Comparison of ENCODE assay signal across 10 cellular contexts in the genomic region with DNA sequence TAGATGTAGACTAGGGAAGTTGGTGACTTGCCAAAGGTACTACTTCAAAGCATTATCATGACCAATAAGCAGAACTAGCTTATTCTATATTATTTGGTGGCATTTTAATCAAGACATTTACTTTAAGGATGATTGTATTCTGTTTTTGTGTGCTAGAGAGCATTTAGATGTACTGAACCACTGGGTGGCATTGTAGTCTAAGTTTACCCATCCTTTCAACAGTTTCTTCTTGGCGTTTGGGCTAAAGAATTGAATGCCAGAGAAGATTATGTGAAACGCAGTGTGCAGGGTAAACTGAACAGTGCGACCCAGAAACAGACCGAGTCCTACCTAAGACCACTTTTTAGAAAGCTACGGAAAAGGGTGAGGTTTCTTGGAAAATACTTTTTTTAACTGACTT.
DNase-seq lines count a peak whose midpoint lies in the region; ATAC-seq and TF ChIP-seq lines count a peak whose summit lies in the region.
"Had no signal": no experiment of that assay in that cellular context is flagged by ENCODE, and none has a peak within 500 bp of the region (broad histone marks: within the 10 kb centered on the region; RNA-seq: fewer than 3 reads in every experiment).

No MANE protein-coding gene starts in this region.

- no peak for ATAC-seq in HG02642 (IDR thresholded peaks at IDR 0.05; ENCODE audit: poor library complexity, unreplicated experiment)
- ATAC-seq: activated CD8-positive, alpha-beta memory T cell treated with anti-CD3 and anti-CD28 coated beads, Interleukin-2, amount 10 ng/mL, durations not matched to agents 7 days and 5 days had no signal

- CTCF ChIA-PET in RWPE1 (lab: Yijun Ruan, JAX): interaction anchor here (0.6 to 0.8 kb wide), 3 partner anchors 77 to 241 kb away, joined by 3 read pairs; no protein-coding TSS in a partner anchor

- DNase-seq in DMS 273 (lab: John Stamatoyannopoulos, UW; ENCODE audit: unreplicated experiment) (peak; percentile 32), DMS 273 treated with DMSO at 0.1 percent for 48 hours (lab: John Stamatoyannopoulos, UW) (no peak), RWPE1 (ENCODE audit: low spot score) (peak; percentile 13), globus pallidus (ENCODE audit: low spot score) (peak; percentile 33), stromal cell of bone marrow (ENCODE audit: low read depth) (peak; percentile 35), coronary artery (ENCODE audit: low spot score) (no peak)
- no peak for DNase-seq in effector CD4-positive, alpha-beta T cell
- DNase-seq: 8988T; activated CD8-positive, alpha-beta memory T cell treated with anti-CD3 and anti-CD28 coated beads, Interleukin-2, amount 10 ng/mL, durations not matched to agents 7 days and 5 days had no signal

- POLR2A ChIA-PET in RWPE1 (lab: Yijun Ruan, JAX; ENCODE audit: low non-redundant PET): no interaction called here

- no peak overlapping the region for H3K4me3 ChIP-seq in coronary artery

- TF ChIP-seq CTCF in RWPE1 (conservative IDR thresholded peaks at IDR 0.05; ENCODE audit: low read depth) (no peak), coronary artery (IDR thresholded peaks at IDR 0.05) (no peak)

- no peak overlapping the region for H3K27ac ChIP-seq in RWPE1
- no peak overlapping the region for H3K27ac ChIP-seq in coronary artery

Comparison
In these comparisons a context has a peak if more than half of its experiments do, and no peak if none do; other contexts are left out.
1. DNase-seq: peak in DMS 273 (single experiment), RWPE1 (single experiment), globus pallidus (single experiment) and stromal cell of bone marrow (single experiment); none in DMS 273 treated with DMSO at 0.1 percent for 48 hours (single experiment), effector CD4-positive, alpha-beta T cell (single experiment) and coronary artery (single experiment).